ENCODE assay signal across 1 cellular context in genomic region chr11:72069200-72069599, GRCh38.
TF ChIP-seq lines count a peak whose summit lies in the region.

No MANE protein-coding gene starts in this region.

TF ChIP-seq in endothelial cell of umbilical vein, 7 proteins besides CTCF, POLR2A, EP300 and RAD21 (continued from another document):
- TF ChIP-seq MAX (IDR thresholded peaks at IDR 0.05; ENCODE audit: insufficient read depth, insufficient read length), result no peak
- no peak for TF ChIP-seq JUN (IDR thresholded peaks at IDR 0.05; ENCODE audit: borderline replicate concordance, insufficient read depth, insufficient read length, low read depth)
- no peak for TF ChIP-seq MYC (IDR thresholded peaks at IDR 0.05; ENCODE audit: low read depth, low read length)
